ENCODE assay signal across 17 cellular contexts in genomic region chr10:13803566-13804554, GRCh38.
DNase-seq lines count a peak whose midpoint lies in the region; ATAC-seq, FAIRE-seq and TF ChIP-seq lines count a peak whose summit lies in the region.
"Had no signal": no experiment of that assay in that cellular context is flagged by ENCODE, and none has a peak within 500 bp of the region (broad histone marks: within the 10 kb centered on the region; RNA-seq: fewer than 3 reads in every experiment).

No MANE protein-coding gene starts in this region.

- no peak overlapping the region for H4K8ac ChIP-seq in IMR-90 (ENCODE audit: low read depth in 2 of 2, low read length in 2 of 2)

- peak; percentile 66 for FAIRE-seq in endothelial cell of umbilical vein (lab: Jason Lieb, UNC)
- FAIRE-seq: RCC 7860 had no signal

- H4K91ac ChIP-seq in IMR-90 (ENCODE audit: insufficient read depth, low read depth, low read length), result peak overlapping the region; percentile 36; the same call in 1 of the 2 replicates

- peak overlapping the region; percentile 46 for H2AK9ac ChIP-seq in IMR-90 (replicated peaks; ENCODE audit: low read depth, low read length, poor library complexity)

- peaks cover 4% of the 10 kb centered on the region; the same call in 1 of the 2 replicates for H4K20me1 ChIP-seq in IMR-90 (ENCODE audit: insufficient read depth, low read length)
- H4K20me1 ChIP-seq in endothelial cell of umbilical vein (replicated peaks; ENCODE audit: control insufficient read depth, extremely low read depth, insufficient read depth, low read length), result peaks cover 2% of the 10 kb centered on the region

- peaks cover 17% of the 10 kb centered on the region for H3K4me1 Mint-ChIP-seq in progenitor cell of endocrine pancreas (ENCODE audit: low read depth)

- no peak overlapping the region for H2AFZ ChIP-seq in IMR-90 (replicated peaks; ENCODE audit: low read length, poor library complexity)
- H2AFZ ChIP-seq in endothelial cell of umbilical vein (ENCODE audit: low read depth, low read length), result no peak overlapping the region
- H2AFZ ChIP-seq: neural progenitor cell had no signal

- intact Hi-C loops in IMR-90 (cut with micrococcal nuclease) (loop anchor here (5.0 kb wide), 1 partner anchor 283 kb away; no protein-coding TSS in a partner anchor), endothelial cell of umbilical vein (cut with micrococcal nuclease) (no loop called here)

- 100% methylated on average over 1 of the region's 18 CpGs; no CpG with 5 or more reads in 1 of the 2 experiments for WGBS in IMR-90 (ENCODE audit: extremely low coverage in 2 of 2, insufficient read length in 1 of 2), 2 experiments

- no peak overlapping the region for H3K18ac ChIP-seq in IMR-90 (ENCODE audit: low read depth, low read length)

- H3K4me2 ChIP-seq in IMR-90 (ENCODE audit: low read depth, low read length), result 0 out of 2 replicates have a peak overlapping the region, but pooled peaks have one; percentile 1
- peak overlapping the region; percentile 25 for H3K4me2 ChIP-seq in endothelial cell of umbilical vein (ENCODE audit: insufficient read depth, low read length)
- H3K4me2 ChIP-seq: neural progenitor cell had no signal

- H3K4me1 ChIP-seq in IMR-90 (ENCODE audit: control insufficient read depth, insufficient read depth, low read length) (peaks cover 12% of the 10 kb centered on the region), endothelial cell of umbilical vein (ENCODE audit: control insufficient read depth, extremely low read depth, insufficient read depth, low read length) (peaks cover 41% of the 10 kb centered on the region)
- H3K4me1 ChIP-seq: ascending aorta had no signal

- H3K4me3 Mint-ChIP-seq in progenitor cell of endocrine pancreas (ENCODE audit: low read depth), result peak overlapping the region; percentile 22
- H3K4me3 Mint-ChIP-seq: activated T-cell treated with anti-CD3 and anti-CD28 coated beads, Interleukin-2, amount 50 U/mL, for 72 hours; CD4-positive, CD25-positive, alpha-beta regulatory T cell; effector memory CD8-positive, alpha-beta T cell; neural progenitor cell; T-helper 17 cell had no signal

- H3K9me1 ChIP-seq in IMR-90 (ENCODE audit: insufficient read depth, low read length) (peaks cover 10% of the 10 kb centered on the region; the same call in 1 of the 2 replicates), endothelial cell of umbilical vein (replicated peaks; ENCODE audit: control insufficient read depth, extremely low read depth, insufficient read depth, low read length) (no peaks in the 10 kb centered on the region)

- no peak overlapping the region for H3K4ac ChIP-seq in IMR-90 (ENCODE audit: low read depth, low read length)

- peaks cover 16 to 44% of the 10 kb centered on the region in 2 experiments for H3K79me1 ChIP-seq in IMR-90 (ENCODE audit: low read depth in 1 of 2, low read length in 2 of 2)

- no peak overlapping the region for H2BK5ac ChIP-seq in IMR-90 (ENCODE audit: low read depth, low read length, poor library complexity, severe bottlenecking)

- H2BK120ac ChIP-seq in IMR-90 (ENCODE audit: low read depth, low read length), result no peak overlapping the region

- H3K36me3 ChIP-seq in IMR-90 (ENCODE audit: control insufficient read depth, insufficient read depth, low read length) (no peaks in the 10 kb centered on the region; the same call in 1 of the 2 replicates), endothelial cell of umbilical vein (ENCODE audit: control insufficient read depth in 2 of 2, extremely low read depth in 1 of 2, insufficient read depth in 2 of 2, low read length in 2 of 2) (peaks cover 0 to 5% of the 10 kb centered on the region in 2 experiments)
- H3K36me3 ChIP-seq: ascending aorta, neural progenitor cell had no signal

- ATAC-seq in IMR-90 (ENCODE audit: low read depth) (peak; percentile 62), HG02571 (IDR thresholded peaks at IDR 0.05; ENCODE audit: unreplicated experiment) (no peak), HG02642 (IDR thresholded peaks at IDR 0.05; ENCODE audit: poor library complexity, unreplicated experiment) (no peak)
- ATAC-seq: activated T-cell treated with anti-CD3 and anti-CD28 coated beads, Interleukin-2, amount 50 U/mL, for 72 hours; effector memory CD8-positive, alpha-beta T cell; T-helper 17 cell had no signal

- no peak overlapping the region for H3K23ac ChIP-seq in IMR-90 (ENCODE audit: low read depth, low read length)

- no peak overlapping the region for H3K14ac ChIP-seq in IMR-90 (replicated peaks; ENCODE audit: low read depth, low read length)

- no TSS peak for BruUV-seq in IMR-90 (replicated peaks; lab: Mats Ljungman, UMichigan)
- no TSS peak for BruUV-seq in endothelial cell of umbilical vein (replicated peaks; lab: Mats Ljungman, UMichigan)

- H3K27me3 ChIP-seq in IMR-90 (ENCODE audit: control insufficient read depth, insufficient read depth, low read length) (no peaks in the 10 kb centered on the region), endothelial cell of umbilical vein (ENCODE audit: control insufficient read depth in 2 of 2, insufficient read depth in 2 of 2, low read length in 2 of 2) (no peaks in the 10 kb centered on the region)
- H3K27me3 ChIP-seq: ascending aorta, neural progenitor cell had no signal

- H3K27ac Mint-ChIP-seq in progenitor cell of endocrine pancreas, result peak overlapping the region; percentile 84
- H3K27ac Mint-ChIP-seq: activated T-cell treated with anti-CD3 and anti-CD28 coated beads, Interleukin-2, amount 50 U/mL, for 72 hours; CD4-positive, CD25-positive, alpha-beta regulatory T cell; effector memory CD8-positive, alpha-beta T cell; neural progenitor cell; T-helper 17 cell had no signal

- H3K79me2 ChIP-seq in endothelial cell of umbilical vein (ENCODE audit: control insufficient read depth, insufficient read depth, low read length), result peaks cover 86% of the 10 kb centered on the region

- H2BK15ac ChIP-seq in IMR-90 (ENCODE audit: low read depth, low read length), result no peak overlapping the region

- DNase-seq in IMR-90, result peak; percentile 41
- peak; percentile 97 for DNase-seq in NCI-H510A treated with DMSO at 0.1 percent for 48 hours (lab: John Stamatoyannopoulos, UW)
- DNase-seq in endothelial cell of umbilical vein (ENCODE audit: low read depth, low spot score), result no peak
- DNase-seq in progenitor cell of endocrine pancreas (ENCODE audit: low spot score, unreplicated experiment), result no peak
- DNase-seq in HEK293T (ENCODE audit: extremely low spot score), result no peak
- DNase-seq: activated CD4-positive, alpha-beta T cell treated with anti-CD3 and anti-CD28 coated beads for 4 hours; activated T-cell treated with anti-CD3 and anti-CD28 coated beads, Interleukin-2, amount 50 U/mL, for 72 hours; CD4-positive, CD25-positive, alpha-beta regulatory T cell; effector memory CD8-positive, alpha-beta T cell; Karpas-422; NCI-H1930; T-helper 17 cell had no signal

- no peak overlapping the region for H3K4me3 ChIP-seq in IMR-90 (ENCODE audit: insufficient read depth, low read depth, low read length)
- no peak overlapping the region for H3K4me3 ChIP-seq in endothelial cell of umbilical vein (replicated peaks in 1 of 3; ENCODE audit: insufficient read depth in 1 of 3, low read depth in 1 of 3, low read length in 3 of 3)
- H3K4me3 ChIP-seq: ascending aorta, neural progenitor cell had no signal

- no peak for TF ChIP-seq POLR2A in IMR-90 (IDR thresholded peaks at IDR 0.05; ENCODE audit: low read depth, low read length)
- no peak for TF ChIP-seq POLR2A in endothelial cell of umbilical vein (IDR thresholded peaks at IDR 0.05; ENCODE audit: low read depth, low read length)

- H3K9ac ChIP-seq in IMR-90 (ENCODE audit: low read depth, low read length) (no peak overlapping the region), endothelial cell of umbilical vein (replicated peaks; ENCODE audit: extremely low read depth, insufficient read depth, low read length) (no peak overlapping the region)
- H3K9ac ChIP-seq: neural progenitor cell had no signal

- peak overlapping the region; percentile 40; the same call in 1 of the 2 replicates for H2AK5ac ChIP-seq in IMR-90 (ENCODE audit: low read depth, low read length)

- H2BK20ac ChIP-seq in IMR-90 (ENCODE audit: low read depth, low read length), result no peak overlapping the region

- H3K27me3 Mint-ChIP-seq in progenitor cell of endocrine pancreas, result no peaks in the 10 kb centered on the region
- H3K27me3 Mint-ChIP-seq: effector memory CD8-positive, alpha-beta T cell; T-helper 17 cell had no signal

- POLR2A ChIA-PET in IMR-90 (lab: Charles Lee; ENCODE audit: unreplicated experiment), result no interaction called here
- POLR2A ChIA-PET in endothelial cell of umbilical vein (lab: Charles Lee), result interaction anchor here (0.7 kb wide), 1 partner anchor 385 kb away, joined by 3 read pairs; no protein-coding TSS in a partner anchor
- POLR2A ChIA-PET in HEK293T (lab: Yijun Ruan, JAX), result no interaction called here

- CTCF ChIA-PET in IMR-90 (lab: Yijun Ruan, JAX) (interaction anchor here (0.7 to 1.8 kb wide), 4 partner anchors 11 to 14 kb away, joined by 3 to 5 read pairs (median 4); no protein-coding TSS in a partner anchor), endothelial cell of umbilical vein (lab: Charles Lee) (interaction anchor here (0.7 to 1.5 kb wide), 6 partner anchors 10 to 290 kb away, joined by 3 to 6 read pairs (median 4); no protein-coding TSS in a partner anchor), HEK293T (lab: Yijun Ruan, JAX) (interaction anchor here (0.6 to 0.9 kb wide), 3 partner anchors 21 to 230 kb away, joined by 3 to 4 read pairs (median 3); no protein-coding TSS in a partner anchor)

- H3K9me3 ChIP-seq in IMR-90 (ENCODE audit: control insufficient read depth, insufficient read depth, low read length) (no peaks in the 10 kb centered on the region), endothelial cell of umbilical vein (replicated peaks; ENCODE audit: control insufficient read depth, insufficient read depth, low read length) (no peaks in the 10 kb centered on the region)
- H3K9me3 ChIP-seq: ascending aorta had no signal

- H4K5ac ChIP-seq in IMR-90 (ENCODE audit: low read depth, low read length), result no peak overlapping the region

- H3K9me3 Mint-ChIP-seq in progenitor cell of endocrine pancreas (ENCODE audit: low read depth), result no peaks in the 10 kb centered on the region
- H3K9me3 Mint-ChIP-seq: activated T-cell treated with anti-CD3 and anti-CD28 coated beads, Interleukin-2, amount 50 U/mL, for 72 hours; effector memory CD8-positive, alpha-beta T cell; neural progenitor cell had no signal

- in situ Hi-C loops in IMR-90 (cut with MboI; ENCODE audit: low sequenced_read_pairs), result no loop called here

- H3K27ac ChIP-seq in IMR-90 (ENCODE audit: insufficient read depth, low read length) (no peak overlapping the region), endothelial cell of umbilical vein (ENCODE audit: insufficient read depth, low read depth, low read length) (no peak overlapping the region)
- H3K27ac ChIP-seq: ascending aorta, neural progenitor cell had no signal

- TF ChIP-seq RAD21 in IMR-90 (IDR thresholded peaks at IDR 0.05; ENCODE audit: low read length), result no peak

- dilution Hi-C loops in IMR-90 (cut with HindIII; ENCODE audit: low sequenced_read_pairs, unreplicated experiment), result no loop called here
- dilution Hi-C loops in endothelial cell of umbilical vein (cut with MboI; ENCODE audit: extremely low pct_ligation_motif_present, low sequenced_read_pairs), result no loop called here

- no peak overlapping the region for H3K56ac ChIP-seq in IMR-90 (ENCODE audit: extremely low read depth, insufficient read depth, low read length)

- TF ChIP-seq CTCF in IMR-90 (conservative IDR thresholded peaks at IDR 0.05; ENCODE audit: low read depth, low read length) (no peak), endothelial cell of umbilical vein (IDR thresholded peaks at IDR 0.05; ENCODE audit: extremely low read depth in 1 of 2, insufficient read depth in 1 of 2, low read depth in 1 of 2, low read length in 2 of 2) (no peak), progenitor cell of endocrine pancreas (IDR thresholded peaks at IDR 0.05; ENCODE audit: unreplicated experiment) (no peak)

- no peaks in the 10 kb centered on the region for H3K36me3 Mint-ChIP-seq in progenitor cell of endocrine pancreas (ENCODE audit: insufficient read depth)
- H3K36me3 Mint-ChIP-seq: CD4-positive, CD25-positive, alpha-beta regulatory T cell had no signal

Comparison
In these comparisons a context has a peak if more than half of its experiments do, and no peak if none do; other contexts are left out.
1. DNase-seq: peak in IMR-90 (single experiment) and NCI-H510A treated with DMSO at 0.1 percent for 48 hours (single experiment); none in endothelial cell of umbilical vein (single experiment), progenitor cell of endocrine pancreas (single experiment) and HEK293T (single experiment).